In the genomic region with DNA sequence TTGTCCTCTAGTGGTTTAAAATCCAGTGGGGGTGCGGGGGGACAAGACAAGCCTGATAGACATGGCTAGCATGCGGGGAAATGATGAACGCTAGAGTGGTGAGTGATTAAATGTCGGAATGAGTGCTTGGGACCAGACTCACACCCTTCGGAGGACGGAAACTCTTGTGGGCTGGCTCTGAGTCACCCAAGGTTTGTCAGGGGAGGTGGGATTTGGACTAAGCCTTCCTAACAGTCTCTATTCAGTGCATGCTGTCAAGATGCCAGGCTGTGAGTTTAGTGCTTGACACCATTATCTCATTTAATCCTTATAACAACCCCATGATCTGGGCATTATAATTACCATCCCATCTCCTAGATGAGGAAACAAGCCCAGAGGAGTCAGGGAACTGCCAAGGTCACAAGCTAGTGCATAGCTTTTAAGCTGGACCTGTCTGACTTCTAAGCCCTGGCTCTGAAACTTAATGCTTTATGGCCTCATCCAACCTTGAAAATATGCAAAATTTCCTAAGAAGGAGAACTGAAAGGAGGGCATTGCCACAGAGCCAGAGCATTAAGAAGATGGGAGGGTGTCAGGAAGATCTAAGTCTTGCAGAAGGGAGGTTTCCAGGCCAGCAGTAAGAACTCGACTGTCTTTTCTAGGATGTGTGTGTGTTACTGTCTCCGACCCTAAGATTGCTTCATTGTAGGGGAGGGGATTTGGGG, we compare ENCODE assay signal across 17 cellular contexts.
DNase-seq lines count a peak whose midpoint lies in the region; ATAC-seq and TF ChIP-seq lines count a peak whose summit lies in the region.
"Had no signal": no experiment of that assay in that cellular context is flagged by ENCODE, and none has a peak within 500 bp of the region (broad histone marks: within the 10 kb centered on the region; RNA-seq: fewer than 3 reads in every experiment).

No MANE protein-coding gene starts in this region.

- H3K9me2 ChIP-seq in Karpas-422 (replicated peaks; ENCODE audit: insufficient read depth, low read length): no peaks in the 10 kb centered on the region

- H3K4me3 ChIP-seq in Karpas-422 (ENCODE audit: low read length) (peak overlapping the region; percentile 58), astrocyte of the spinal cord (ENCODE audit: low read depth, low read length) (no peak overlapping the region), heart left ventricle (no peak overlapping the region)
- H3K4me3 ChIP-seq: skin epidermis, tibial artery had no signal

- H3K36me3 ChIP-seq in Karpas-422 (ENCODE audit: insufficient read depth, low read length): no peaks in the 10 kb centered on the region
- H3K36me3 ChIP-seq in heart left ventricle: no peaks in the 10 kb centered on the region
- H3K36me3 ChIP-seq: tibial artery had no signal

- in situ Hi-C loops in astrocyte of the spinal cord (cut with HindIII; ENCODE audit: low sequenced_read_pairs): no loop called here

- 71 to 76% (median 74%) methylated on average over 8 of the region's 8 CpGs for WGBS in heart left ventricle, 4 donors

- TF ChIP-seq CTCF in astrocyte of the spinal cord (IDR thresholded peaks at IDR 0.05; ENCODE audit: low read depth, low read length): no peak
- TF ChIP-seq CTCF in heart left ventricle (IDR thresholded peaks at IDR 0.05): no peak

- H2AFZ ChIP-seq in Karpas-422 (ENCODE audit: low read length): no peak overlapping the region

- TF ChIP-seq POLR2A in heart left ventricle (IDR thresholded peaks at IDR 0.05): no peak

- H4K20me1 ChIP-seq in Karpas-422 (ENCODE audit: insufficient read depth, low read depth, low read length): no peaks in the 10 kb centered on the region

- ATAC-seq in heart left ventricle (no peak), GM18867 (IDR thresholded peaks at IDR 0.05; ENCODE audit: unreplicated experiment) (no peak), Right ventricle myocardium superior (ENCODE audit: poor library complexity) (no peak)
- ATAC-seq: natural killer cell treated with Interleukin-12 subunit alpha and Interleukin-12 subunit beta and Interleukin-15 and Interleukin-18, amount 100 ng/mL, for 72 hours; Right ventricle myocardium inferior had no signal

- H3K9ac ChIP-seq in Karpas-422 (ENCODE audit: low read length): peak overlapping the region; percentile 55

- no peaks in the 10 kb centered on the region for H3K27me3 ChIP-seq in Karpas-422 (ENCODE audit: low read length)
- H3K27me3 ChIP-seq in heart left ventricle: peaks cover 0 to 30% (median 11%) of the 10 kb centered on the region in 9 donors

- DNase-seq in EL (peak; percentile 57), Karpas-422 (peak; percentile 95), astrocyte of the spinal cord (ENCODE audit: low read depth, low spot score) (peak; percentile 34), renal cortical epithelial cell (ENCODE audit: low read depth) (peak; percentile 3), heart left ventricle (no peak), Right ventricle myocardium superior (no peak)
- DNase-seq: activated naive CD8-positive, alpha-beta T cell treated with anti-CD3 and anti-CD28 coated beads, Interleukin-2, amount 10 ng/mL, durations not matched to agents 7 days and 5 days; Calu3; effector CD4-positive, alpha-beta T cell; NCI-H1105 treated with DMSO at 0.1 percent for 48 hours; NCI-H446; tibial artery had no signal

- H3K4me2 ChIP-seq in Karpas-422 (ENCODE audit: low read depth, low read length, poor library complexity, severe bottlenecking): peak overlapping the region; percentile 73

- intact Hi-C loops in heart left ventricle (cut with DNase I) (no loop called here), Right ventricle myocardium superior (cut with DNase I) (no loop called here)

- no peaks in the 10 kb centered on the region for H3K79me2 ChIP-seq in Karpas-422 (ENCODE audit: low read length)

- H3K4me1 ChIP-seq in Karpas-422 (ENCODE audit: low read length) (peaks cover 86% of the 10 kb centered on the region), heart left ventricle (peaks cover 0 to 5% (median 0%) of the 10 kb centered on the region in 12 donors)
- H3K4me1 ChIP-seq: tibial artery had no signal

- H3K9me3 ChIP-seq in Karpas-422 (ENCODE audit: low read length) (no peaks in the 10 kb centered on the region), heart left ventricle (no peaks in the 10 kb centered on the region)
- H3K9me3 ChIP-seq: tibial artery had no signal

- H3K27ac ChIP-seq in Karpas-422 (ENCODE audit: low read length) (peak overlapping the region; percentile 87), heart left ventricle (no peak overlapping the region)
- H3K27ac ChIP-seq: HL-60, skin epidermis, tibial artery had no signal

Comparison
In these comparisons a context has a peak if more than half of its experiments do, and no peak if none do; other contexts are left out.
1. DNase-seq: peak in EL (single experiment), Karpas-422 (single experiment), astrocyte of the spinal cord (single experiment) and renal cortical epithelial cell (single experiment); none in heart left ventricle (0 of 5) and Right ventricle myocardium superior (single experiment).